1 cellular context compared by ENCODE assay signal in the genomic region with DNA sequence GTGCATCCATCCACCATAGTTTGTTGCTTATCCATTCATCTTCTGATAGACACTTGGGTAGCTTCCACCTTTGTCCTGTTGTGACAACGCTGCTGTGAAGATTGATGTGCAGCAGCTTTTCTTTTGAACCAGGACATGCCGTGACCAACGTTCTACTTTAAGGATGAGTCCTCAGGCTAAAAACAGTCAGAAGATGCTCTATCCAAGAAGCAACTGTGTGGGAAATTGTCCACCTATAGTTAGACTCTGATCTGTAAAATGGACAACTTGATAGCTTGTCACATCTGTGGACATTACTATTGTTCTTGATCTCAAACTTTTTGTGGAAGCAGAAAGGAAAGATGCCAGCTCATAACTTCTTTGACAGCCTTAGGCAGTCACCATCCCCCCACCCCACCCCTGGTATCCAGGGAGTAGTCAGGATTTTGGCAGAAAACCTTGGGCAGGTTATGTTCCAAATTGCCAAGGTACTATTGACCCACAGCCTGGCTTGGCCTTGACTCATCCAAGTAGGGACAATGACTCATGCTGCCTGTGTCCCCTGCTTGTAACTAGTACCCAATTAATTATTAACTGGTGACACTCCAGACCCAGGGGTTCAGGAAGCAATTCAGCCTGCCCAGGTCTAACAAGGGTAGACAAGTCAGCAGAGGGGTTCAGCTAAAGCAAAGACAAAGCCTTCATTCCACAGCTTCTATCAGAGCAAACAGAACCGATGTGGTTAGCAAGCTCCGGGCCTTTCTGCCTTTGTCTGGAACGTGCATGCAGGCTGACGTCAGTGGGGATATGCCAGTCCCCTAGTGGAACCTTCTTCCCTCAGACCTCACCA.
A peak's percentile ranks its signal among the peaks of the same experiment; 100 is the strongest.
TF ChIP-seq lines count a peak whose summit lies in the region.

No MANE protein-coding gene starts in this region.

TF ChIP-seq in HepG2, 621 proteins besides CTCF, POLR2A, EP300 and RAD21 (continued from another document and continues in another):
- TF ChIP-seq, protein P1, sequence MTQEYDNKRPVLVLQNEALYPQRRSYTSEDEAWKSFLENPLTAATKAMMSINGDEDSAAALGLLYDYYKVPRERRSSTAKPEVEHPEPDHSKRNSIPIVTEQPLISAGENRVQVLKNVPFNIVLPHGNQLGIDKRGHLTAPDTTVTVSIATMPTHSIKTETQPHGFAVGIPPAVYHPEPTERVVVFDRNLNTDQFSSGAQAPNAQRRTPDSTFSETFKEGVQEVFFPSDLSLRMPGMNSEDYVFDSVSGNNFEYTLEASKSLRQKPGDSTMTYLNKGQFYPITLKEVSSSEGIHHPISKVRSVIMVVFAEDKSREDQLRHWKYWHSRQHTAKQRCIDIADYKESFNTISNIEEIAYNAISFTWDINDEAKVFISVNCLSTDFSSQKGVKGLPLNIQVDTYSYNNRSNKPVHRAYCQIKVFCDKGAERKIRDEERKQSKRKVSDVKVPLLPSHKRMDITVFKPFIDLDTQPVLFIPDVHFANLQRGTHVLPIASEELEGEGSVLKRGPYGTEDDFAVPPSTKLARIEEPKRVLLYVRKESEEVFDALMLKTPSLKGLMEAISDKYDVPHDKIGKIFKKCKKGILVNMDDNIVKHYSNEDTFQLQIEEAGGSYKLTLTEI (CRISPR knock-in tag; conservative IDR thresholded peaks at IDR 0.05) = no peak
- TF ChIP-seq HOXA5 (CRISPR knock-in tag; IDR thresholded peaks at IDR 0.05) (0 out of 2 replicates have a peak, but pooled peaks have one; percentile 64), CAMTA2 (CRISPR knock-in tag; IDR thresholded peaks at IDR 0.05; ENCODE audit: borderline replicate concordance) (no peak), ZFAT (CRISPR knock-in tag; conservative IDR thresholded peaks at IDR 0.05) (no peak), SPEN (CRISPR knock-in tag; IDR thresholded peaks at IDR 0.05; ENCODE audit: low read depth) (peak; percentile 59; the same call in 1 of the 2 replicates), MEF2D (CRISPR knock-in tag; IDR thresholded peaks at IDR 0.05) (peak; percentile 86; the same call in 1 of the 2 replicates), ZNF567 (CRISPR knock-in tag; IDR thresholded peaks at IDR 0.05; ENCODE audit: borderline replicate concordance) (0 out of 2 replicates have a peak, but pooled peaks have one; percentile 57), HDAC2 (CRISPR knock-in tag; IDR thresholded peaks at IDR 0.05) (peak; percentile 86), IRX3 (CRISPR knock-in tag; IDR thresholded peaks at IDR 0.05; ENCODE audit: borderline replicate concordance, low read depth) (no peak), SRSF1 (optimal IDR thresholded peaks at IDR 0.05; ENCODE audit: low read depth, low read length) (no peak), ZFP82 (CRISPR knock-in tag; IDR thresholded peaks at IDR 0.05; ENCODE audit: borderline replicate concordance) (no peak), PRPF4 (IDR thresholded peaks at IDR 0.05; ENCODE audit: low read depth, low read length, poor library complexity, severe bottlenecking) (no peak), SMARCE1 (IDR thresholded peaks at IDR 0.05; ENCODE audit: borderline replicate concordance) (0 out of 2 replicates have a peak, but pooled peaks have one; percentile 27), SIX1 (CRISPR knock-in tag; IDR thresholded peaks at IDR 0.05; ENCODE audit: borderline replicate concordance) (peak; percentile 60; the same call in 1 of the 2 replicates), DMAP1 (CRISPR knock-in tag; IDR thresholded peaks at IDR 0.05) (0 out of 2 replicates have a peak, but pooled peaks have one; percentile 44), CBX5 (CRISPR knock-in tag; IDR thresholded peaks at IDR 0.05; ENCODE audit: borderline replicate concordance) (peak; percentile 56; the same call in 1 of the 2 replicates), NFE2 (CRISPR knock-in tag; IDR thresholded peaks at IDR 0.05) (no peak), PHF21A (CRISPR knock-in tag; IDR thresholded peaks at IDR 0.05) (peak; percentile 94), MTA3 (CRISPR knock-in tag; IDR thresholded peaks at IDR 0.05) (no peak), TARDBP (CRISPR knock-in tag; IDR thresholded peaks at IDR 0.05) (no peak), ZNF44 (CRISPR knock-in tag; IDR thresholded peaks at IDR 0.05) (no peak), XRCC5 (optimal IDR thresholded peaks at IDR 0.05; ENCODE audit: low read length) (peak; percentile 59), KLF6 (CRISPR knock-in tag; IDR thresholded peaks at IDR 0.05) (peak; percentile 49; the same call in 1 of the 2 replicates), ATF7-NPFF (CRISPR knock-in tag; IDR thresholded peaks at IDR 0.05; ENCODE audit: low read depth) (peak; percentile 41; the same call in 1 of the 2 replicates), HNF4G (IDR thresholded peaks at IDR 0.05; ENCODE audit: borderline replicate concordance, low read depth, low read length) (peak; percentile 60; the same call in 1 of the 2 replicates), HNF4G (CRISPR knock-in tag; IDR thresholded peaks at IDR 0.05; ENCODE audit: borderline replicate concordance, low read depth) (peak; percentile 38; the same call in 1 of the 2 replicates), NFATC3 (CRISPR knock-in tag; IDR thresholded peaks at IDR 0.05) (no peak), HHEX (CRISPR knock-in tag; IDR thresholded peaks at IDR 0.05) (peak; percentile 70; the same call in 1 of the 2 replicates), NFIB (CRISPR knock-in tag; IDR thresholded peaks at IDR 0.05; ENCODE audit: borderline replicate concordance) (no peak), ZSCAN9 (CRISPR knock-in tag; IDR thresholded peaks at IDR 0.05; ENCODE audit: borderline replicate concordance) (peak; percentile 73; the same call in 1 of the 2 replicates), MEIS1 (CRISPR knock-in tag; IDR thresholded peaks at IDR 0.05; ENCODE audit: borderline replicate concordance) (no peak; the same call in none of the 2 replicates), FOXP1 (IDR thresholded peaks at IDR 0.05) (no peak; the same call in 1 of the 2 replicates), FOXP1 (CRISPR knock-in tag; IDR thresholded peaks at IDR 0.05) (peak; percentile 87), ZNF292 (CRISPR knock-in tag; IDR thresholded peaks at IDR 0.05; ENCODE audit: borderline replicate concordance, low read depth) (peak; percentile 61; the same call in 1 of the 2 replicates), BRCA1 (CRISPR knock-in tag; IDR thresholded peaks at IDR 0.05) (no peak), IRF2 (CRISPR knock-in tag; IDR thresholded peaks at IDR 0.05) (peak; percentile 65), ETV5 (CRISPR knock-in tag; IDR thresholded peaks at IDR 0.05; ENCODE audit: borderline replicate concordance) (peak; percentile 96), ZSCAN22 (CRISPR knock-in tag; IDR thresholded peaks at IDR 0.05) (no peak), TBX2 (CRISPR knock-in tag; IDR thresholded peaks at IDR 0.05; ENCODE audit: borderline replicate concordance) (peak; percentile 98), ZNF883 (CRISPR knock-in tag; IDR thresholded peaks at IDR 0.05; ENCODE audit: not compliant biosample characterization) (no peak), ZNF256 (CRISPR knock-in tag; conservative IDR thresholded peaks at IDR 0.05) (0 out of 2 replicates have a peak, but pooled peaks have one; percentile 39), ZNF30 (CRISPR knock-in tag; IDR thresholded peaks at IDR 0.05) (no peak), ASH2L (IDR thresholded peaks at IDR 0.05; ENCODE audit: insufficient read length, low read depth, low read length) (peak; percentile 42), NBN (conservative IDR thresholded peaks at IDR 0.05) (no peak), ZNF605 (CRISPR knock-in tag; IDR thresholded peaks at IDR 0.05) (peak; percentile 70; the same call in 1 of the 2 replicates), STAG1 (CRISPR knock-in tag; IDR thresholded peaks at IDR 0.05) (peak; percentile 41)
- TF ChIP-seq, protein P2, sequence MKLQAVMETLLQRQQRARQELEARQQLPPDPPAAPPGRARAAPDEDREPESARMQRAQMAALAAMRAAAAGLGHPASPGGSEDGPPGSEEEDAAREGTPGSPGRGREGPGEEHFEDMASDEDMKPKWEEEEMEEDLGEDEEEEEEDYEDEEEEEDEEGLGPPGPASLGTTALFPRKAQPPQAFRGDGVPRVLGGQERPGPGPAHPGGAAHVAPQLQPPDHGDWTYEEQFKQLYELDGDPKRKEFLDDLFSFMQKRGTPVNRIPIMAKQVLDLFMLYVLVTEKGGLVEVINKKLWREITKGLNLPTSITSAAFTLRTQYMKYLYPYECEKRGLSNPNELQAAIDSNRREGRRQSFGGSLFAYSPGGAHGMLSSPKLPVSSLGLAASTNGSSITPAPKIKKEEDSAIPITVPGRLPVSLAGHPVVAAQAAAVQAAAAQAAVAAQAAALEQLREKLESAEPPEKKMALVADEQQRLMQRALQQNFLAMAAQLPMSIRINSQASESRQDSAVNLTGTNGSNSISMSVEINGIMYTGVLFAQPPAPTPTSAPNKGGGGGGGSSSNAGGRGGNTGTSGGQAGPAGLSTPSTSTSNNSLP (IDR thresholded peaks at IDR 0.05; ENCODE audit: low read depth, low read length) = peak; percentile 74; the same call in 1 of the 2 replicates
- TF ChIP-seq, protein P3, sequence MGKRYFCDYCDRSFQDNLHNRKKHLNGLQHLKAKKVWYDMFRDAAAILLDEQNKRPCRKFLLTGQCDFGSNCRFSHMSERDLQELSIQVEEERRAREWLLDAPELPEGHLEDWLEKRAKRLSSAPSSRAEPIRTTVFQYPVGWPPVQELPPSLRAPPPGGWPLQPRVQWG (CRISPR knock-in tag; IDR thresholded peaks at IDR 0.05; ENCODE audit: borderline replicate concordance, low read depth) = no peak
- TF ChIP-seq, protein P4, sequence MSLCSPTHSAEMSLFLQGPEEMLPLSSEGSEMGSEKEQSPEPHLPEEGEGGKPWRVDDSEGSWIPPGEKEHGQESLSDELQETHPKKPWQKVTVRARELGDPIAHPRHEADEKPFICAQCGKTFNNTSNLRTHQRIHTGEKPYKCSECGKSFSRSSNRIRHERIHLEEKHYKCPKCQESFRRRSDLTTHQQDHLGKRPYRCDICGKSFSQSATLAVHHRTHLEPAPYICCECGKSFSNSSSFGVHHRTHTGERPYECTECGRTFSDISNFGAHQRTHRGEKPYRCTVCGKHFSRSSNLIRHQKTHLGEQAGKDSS (CRISPR knock-in tag; IDR thresholded peaks at IDR 0.05; ENCODE audit: borderline replicate concordance, low read depth) = peak; percentile 20; the same call in 1 of the 2 replicates
- TF ChIP-seq, protein P5, sequence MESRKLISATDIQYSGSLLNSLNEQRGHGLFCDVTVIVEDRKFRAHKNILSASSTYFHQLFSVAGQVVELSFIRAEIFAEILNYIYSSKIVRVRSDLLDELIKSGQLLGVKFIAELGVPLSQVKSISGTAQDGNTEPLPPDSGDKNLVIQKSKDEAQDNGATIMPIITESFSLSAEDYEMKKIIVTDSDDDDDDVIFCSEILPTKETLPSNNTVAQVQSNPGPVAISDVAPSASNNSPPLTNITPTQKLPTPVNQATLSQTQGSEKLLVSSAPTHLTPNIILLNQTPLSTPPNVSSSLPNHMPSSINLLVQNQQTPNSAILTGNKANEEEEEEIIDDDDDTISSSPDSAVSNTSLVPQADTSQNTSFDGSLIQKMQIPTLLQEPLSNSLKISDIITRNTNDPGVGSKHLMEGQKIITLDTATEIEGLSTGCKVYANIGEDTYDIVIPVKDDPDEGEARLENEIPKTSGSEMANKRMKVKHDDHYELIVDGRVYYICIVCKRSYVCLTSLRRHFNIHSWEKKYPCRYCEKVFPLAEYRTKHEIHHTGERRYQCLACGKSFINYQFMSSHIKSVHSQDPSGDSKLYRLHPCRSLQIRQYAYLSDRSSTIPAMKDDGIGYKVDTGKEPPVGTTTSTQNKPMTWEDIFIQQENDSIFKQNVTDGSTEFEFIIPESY (CRISPR knock-in tag; IDR thresholded peaks at IDR 0.05) = peak; percentile 46
- TF ChIP-seq, protein P6, sequence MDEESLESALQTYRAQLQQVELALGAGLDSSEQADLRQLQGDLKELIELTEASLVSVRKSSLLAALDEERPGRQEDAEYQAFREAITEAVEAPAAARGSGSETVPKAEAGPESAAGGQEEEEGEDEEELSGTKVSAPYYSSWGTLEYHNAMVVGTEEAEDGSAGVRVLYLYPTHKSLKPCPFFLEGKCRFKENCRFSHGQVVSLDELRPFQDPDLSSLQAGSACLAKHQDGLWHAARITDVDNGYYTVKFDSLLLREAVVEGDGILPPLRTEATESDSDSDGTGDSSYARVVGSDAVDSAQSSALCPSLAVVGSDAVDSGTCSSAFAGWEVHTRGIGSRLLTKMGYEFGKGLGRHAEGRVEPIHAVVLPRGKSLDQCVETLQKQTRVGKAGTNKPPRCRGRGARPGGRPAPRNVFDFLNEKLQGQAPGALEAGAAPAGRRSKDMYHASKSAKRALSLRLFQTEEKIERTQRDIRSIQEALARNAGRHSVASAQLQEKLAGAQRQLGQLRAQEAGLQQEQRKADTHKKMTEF (CRISPR knock-in tag; IDR thresholded peaks at IDR 0.05) = peak; percentile 81
- TF ChIP-seq, protein P7, sequence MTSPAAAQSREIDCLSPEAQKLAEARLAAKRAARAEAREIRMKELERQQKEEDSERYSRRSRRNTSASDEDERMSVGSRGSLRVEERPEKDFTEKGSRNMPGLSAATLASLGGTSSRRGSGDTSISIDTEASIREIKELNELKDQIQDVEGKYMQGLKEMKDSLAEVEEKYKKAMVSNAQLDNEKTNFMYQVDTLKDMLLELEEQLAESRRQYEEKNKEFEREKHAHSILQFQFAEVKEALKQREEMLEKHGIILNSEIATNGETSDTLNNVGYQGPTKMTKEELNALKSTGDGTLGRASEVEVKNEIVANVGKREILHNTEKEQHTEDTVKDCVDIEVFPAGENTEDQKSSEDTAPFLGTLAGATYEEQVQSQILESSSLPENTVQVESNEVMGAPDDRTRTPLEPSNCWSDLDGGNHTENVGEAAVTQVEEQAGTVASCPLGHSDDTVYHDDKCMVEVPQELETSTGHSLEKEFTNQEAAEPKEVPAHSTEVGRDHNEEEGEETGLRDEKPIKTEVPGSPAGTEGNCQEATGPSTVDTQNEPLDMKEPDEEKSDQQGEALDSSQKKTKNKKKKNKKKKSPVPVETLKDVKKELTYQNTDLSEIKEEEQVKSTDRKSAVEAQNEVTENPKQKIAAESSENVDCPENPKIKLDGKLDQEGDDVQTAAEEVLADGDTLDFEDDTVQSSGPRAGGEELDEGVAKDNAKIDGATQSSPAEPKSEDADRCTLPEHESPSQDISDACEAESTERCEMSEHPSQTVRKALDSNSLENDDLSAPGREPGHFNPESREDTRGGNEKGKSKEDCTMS (CRISPR knock-in tag; conservative IDR thresholded peaks at IDR 0.05) = no peak
- TF ChIP-seq, protein P8, sequence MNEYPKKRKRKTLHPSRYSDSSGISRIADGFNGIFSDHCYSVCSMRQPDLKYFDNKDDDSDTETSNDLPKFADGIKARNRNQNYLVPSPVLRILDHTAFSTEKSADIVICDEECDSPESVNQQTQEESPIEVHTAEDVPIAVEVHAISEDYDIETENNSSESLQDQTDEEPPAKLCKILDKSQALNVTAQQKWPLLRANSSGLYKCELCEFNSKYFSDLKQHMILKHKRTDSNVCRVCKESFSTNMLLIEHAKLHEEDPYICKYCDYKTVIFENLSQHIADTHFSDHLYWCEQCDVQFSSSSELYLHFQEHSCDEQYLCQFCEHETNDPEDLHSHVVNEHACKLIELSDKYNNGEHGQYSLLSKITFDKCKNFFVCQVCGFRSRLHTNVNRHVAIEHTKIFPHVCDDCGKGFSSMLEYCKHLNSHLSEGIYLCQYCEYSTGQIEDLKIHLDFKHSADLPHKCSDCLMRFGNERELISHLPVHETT (CRISPR knock-in tag; conservative IDR thresholded peaks at IDR 0.05) = peak; percentile 53; the same call in 1 of the 2 replicates
- TF ChIP-seq, protein P9, sequence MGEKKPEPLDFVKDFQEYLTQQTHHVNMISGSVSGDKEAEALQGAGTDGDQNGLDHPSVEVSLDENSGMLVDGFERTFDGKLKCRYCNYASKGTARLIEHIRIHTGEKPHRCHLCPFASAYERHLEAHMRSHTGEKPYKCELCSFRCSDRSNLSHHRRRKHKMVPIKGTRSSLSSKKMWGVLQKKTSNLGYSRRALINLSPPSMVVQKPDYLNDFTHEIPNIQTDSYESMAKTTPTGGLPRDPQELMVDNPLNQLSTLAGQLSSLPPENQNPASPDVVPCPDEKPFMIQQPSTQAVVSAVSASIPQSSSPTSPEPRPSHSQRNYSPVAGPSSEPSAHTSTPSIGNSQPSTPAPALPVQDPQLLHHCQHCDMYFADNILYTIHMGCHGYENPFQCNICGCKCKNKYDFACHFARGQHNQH (CRISPR knock-in tag; IDR thresholded peaks at IDR 0.05) = peak; percentile 89
